In genomic region chr2:3558205-3559014, GRCh38 we compare ENCODE assay signal across 8 cellular contexts. TPM values are rescaled to one million over a fixed set of nuclear protein-coding genes. Genes with fewer than 3 reads are reported as not detected.
A peak's percentile ranks its signal among the peaks of the same experiment; 100 is the strongest.
DNase-seq lines count a peak whose midpoint lies in the region; ATAC-seq, FAIRE-seq and TF ChIP-seq lines count a peak whose summit lies in the region.

A gene with protein sequence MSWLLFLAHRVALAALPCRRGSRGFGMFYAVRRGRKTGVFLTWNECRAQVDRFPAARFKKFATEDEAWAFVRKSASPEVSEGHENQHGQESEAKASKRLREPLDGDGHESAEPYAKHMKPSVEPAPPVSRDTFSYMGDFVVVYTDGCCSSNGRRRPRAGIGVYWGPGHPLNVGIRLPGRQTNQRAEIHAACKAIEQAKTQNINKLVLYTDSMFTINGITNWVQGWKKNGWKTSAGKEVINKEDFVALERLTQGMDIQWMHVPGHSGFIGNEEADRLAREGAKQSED (minus strand): TSS chr2:3558333. CDS start chr2:3558260, 73 bp downstream.

- peak; percentile 95 for ATAC-seq in GM21528 (IDR thresholded peaks at IDR 0.05; ENCODE audit: low FRiP score, unreplicated experiment)
- peak; percentile 99 for ATAC-seq in IMR-90 (ENCODE audit: low read depth)

- TF ChIP-seq POLR2A in IMR-90 (IDR thresholded peaks at IDR 0.05; ENCODE audit: low read depth, low read length) (peak; percentile 96), endothelial cell of umbilical vein (IDR thresholded peaks at IDR 0.05; ENCODE audit: low read depth, low read length) (peak; percentile 90)

- POLR2A ChIA-PET in IMR-90 (lab: Charles Lee; ENCODE audit: unreplicated experiment) (interaction anchor here (0.7 kb wide), 1 partner anchor 173 kb away, joined by 3 read pairs; no protein-coding TSS in a partner anchor), endothelial cell of umbilical vein (lab: Charles Lee) (interaction anchor here (0.5 to 1.3 kb wide), 4 partner anchors 8 to 774 kb away, joined by 3 to 6 read pairs (median 4); no protein-coding TSS in a partner anchor)

- peak within 1 kb of the TSS; percentile 79 for H3K27ac ChIP-seq in IMR-90 (ENCODE audit: insufficient read depth, low read length)
- peak within 1 kb of the TSS; percentile 80 for H3K27ac ChIP-seq in endothelial cell of umbilical vein (ENCODE audit: insufficient read depth, low read depth, low read length)

- in situ Hi-C loops in IMR-90 (cut with MboI; ENCODE audit: low sequenced_read_pairs) = no loop called here

- H3K56ac ChIP-seq in IMR-90 (ENCODE audit: extremely low read depth, insufficient read depth, low read length) = peak within 1 kb of the TSS; percentile 95

- CTCF ChIA-PET in IMR-90 (lab: Yijun Ruan, JAX) = interaction anchor here (0.8 kb wide), 1 partner anchor 15 kb away, joined by 3 read pairs; no protein-coding TSS in a partner anchor
- CTCF ChIA-PET in endothelial cell of umbilical vein (lab: Charles Lee) = interaction anchor here (0.5 to 1.7 kb wide), 5 partner anchors 18 to 135 kb away, joined by 3 to 5 read pairs (median 4); partner anchors contain the start of gene ADI1

- H3K36me3 ChIP-seq in IMR-90 (ENCODE audit: control insufficient read depth, insufficient read depth, low read length) = peaks cover 18% of the 10 kb centered on the region
- peaks cover 8 to 20% of the 10 kb centered on the region in 2 experiments for H3K36me3 ChIP-seq in endothelial cell of umbilical vein (ENCODE audit: control insufficient read depth in 2 of 2, extremely low read depth in 1 of 2, insufficient read depth in 2 of 2, low read length in 2 of 2)

- H3K4me2 ChIP-seq in IMR-90 (ENCODE audit: low read depth, low read length) (peak within 1 kb of the TSS; percentile 99), endothelial cell of umbilical vein (ENCODE audit: insufficient read depth, low read length) (peak within 1 kb of the TSS; percentile 99)

- H2BK20ac ChIP-seq in IMR-90 (ENCODE audit: low read depth, low read length) = peak within 1 kb of the TSS; percentile 75; the same call in 1 of the 2 replicates

- H4K8ac ChIP-seq in IMR-90 (ENCODE audit: low read depth in 2 of 2, low read length in 2 of 2) = peak within 1 kb of the TSS; percentile 97 to 98

- peak within 1 kb of the TSS; percentile 25 for H3K18ac ChIP-seq in IMR-90 (ENCODE audit: low read depth, low read length)

- H3K4me1 ChIP-seq in IMR-90 (ENCODE audit: control insufficient read depth, insufficient read depth, low read length) = peaks cover 3% of the 10 kb centered on the region; the same call in 1 of the 2 replicates
- H3K4me1 ChIP-seq in endothelial cell of umbilical vein (ENCODE audit: control insufficient read depth, extremely low read depth, insufficient read depth, low read length) = peaks cover 15% of the 10 kb centered on the region

- H2AK9ac ChIP-seq in IMR-90 (replicated peaks; ENCODE audit: low read depth, low read length, poor library complexity) = peak within 1 kb of the TSS; percentile 96

- peak within 1 kb of the TSS; percentile 93 for H3K23ac ChIP-seq in IMR-90 (ENCODE audit: low read depth, low read length)

- H3K79me2 ChIP-seq in endothelial cell of umbilical vein (ENCODE audit: control insufficient read depth, insufficient read depth, low read length) = peaks cover 32% of the 10 kb centered on the region

- H3K27me3 ChIP-seq in IMR-90 (ENCODE audit: control insufficient read depth, insufficient read depth, low read length) (no peaks in the 10 kb centered on the region), endothelial cell of umbilical vein (ENCODE audit: control insufficient read depth in 2 of 2, insufficient read depth in 2 of 2, low read length in 2 of 2) (no peaks in the 10 kb centered on the region)

- peaks cover 30 to 50% of the 10 kb centered on the region in 2 experiments for H3K79me1 ChIP-seq in IMR-90 (ENCODE audit: low read depth in 1 of 2, low read length in 2 of 2)

- no TSS peak for BruUV-seq in IMR-90 (replicated peaks; lab: Mats Ljungman, UMichigan)
- TSS peak; percentile 77 for BruUV-seq in endothelial cell of umbilical vein (replicated peaks; lab: Mats Ljungman, UMichigan)

- H3K9ac ChIP-seq in IMR-90 (ENCODE audit: low read depth, low read length) = peak within 1 kb of the TSS; percentile 78
- H3K9ac ChIP-seq in endothelial cell of umbilical vein (replicated peaks; ENCODE audit: extremely low read depth, insufficient read depth, low read length) = peak within 1 kb of the TSS; percentile 94

- no peak for TF ChIP-seq RAD21 in IMR-90 (IDR thresholded peaks at IDR 0.05; ENCODE audit: low read length)

- peak within 1 kb of the TSS; percentile 61 for H2BK5ac ChIP-seq in IMR-90 (ENCODE audit: low read depth, low read length, poor library complexity, severe bottlenecking)

- peak within 1 kb of the TSS; percentile 97 for H2AFZ ChIP-seq in IMR-90 (replicated peaks; ENCODE audit: low read length, poor library complexity)
- H2AFZ ChIP-seq in endothelial cell of umbilical vein (ENCODE audit: low read depth, low read length) = peak within 1 kb of the TSS; percentile 82

- 1% methylated on average over 25 of the region's 67 CpGs; no CpG with 5 or more reads in 1 of the 2 experiments for WGBS in IMR-90 (ENCODE audit: extremely low coverage in 2 of 2, insufficient read length in 1 of 2), 2 experiments

- H2AK5ac ChIP-seq in IMR-90 (ENCODE audit: low read depth, low read length) = peak within 1 kb of the TSS; percentile 83

- H4K91ac ChIP-seq in IMR-90 (ENCODE audit: insufficient read depth, low read depth, low read length) = peak within 1 kb of the TSS; percentile 96

- intact Hi-C loops in IMR-90 (cut with micrococcal nuclease) = loop anchor here (1.0 to 2.0 kb wide), 4 partner anchors 17 to 93 kb away; partner anchors contain the start of gene RPS7
- intact Hi-C loops in endothelial cell of umbilical vein (cut with micrococcal nuclease) = loop anchor here (1.0 to 2.0 kb wide), 5 partner anchors 17 to 180 kb away; partner anchors contain the start of genes ADI1, RPS7 and TRAPPC12

- H3K4me3 ChIP-seq in IMR-90 (ENCODE audit: insufficient read depth, low read depth, low read length) (peak within 1 kb of the TSS; percentile 68), endothelial cell of umbilical vein (replicated peaks in 1 of 3; ENCODE audit: insufficient read depth in 1 of 3, low read depth in 1 of 3, low read length in 3 of 3) (peak within 1 kb of the TSS; percentile 65 to 96 (median 90))

- H2BK120ac ChIP-seq in IMR-90 (ENCODE audit: low read depth, low read length) = peak within 1 kb of the TSS; percentile 81

- peak within 1 kb of the TSS; percentile 46 for H4K5ac ChIP-seq in IMR-90 (ENCODE audit: low read depth, low read length)

- peak within 1 kb of the TSS; percentile 98 for H3K4ac ChIP-seq in IMR-90 (ENCODE audit: low read depth, low read length)

- peak within 1 kb of the TSS; percentile 62; the same call in 2 of the 3 replicates for H2BK15ac ChIP-seq in IMR-90 (ENCODE audit: low read depth, low read length)

- no peak for TF ChIP-seq CTCF in IMR-90 (conservative IDR thresholded peaks at IDR 0.05; ENCODE audit: low read depth, low read length)
- TF ChIP-seq CTCF in endothelial cell of umbilical vein (IDR thresholded peaks at IDR 0.05; ENCODE audit: extremely low read depth in 1 of 2, insufficient read depth in 1 of 2, low read depth in 1 of 2, low read length in 2 of 2) = no peak

- DNase-seq in DMS 273 (lab: John Stamatoyannopoulos, UW; ENCODE audit: unreplicated experiment) = peak; percentile 99
- peak; percentile 99 for DNase-seq in IMR-90
- peak; percentile 99 for DNase-seq in OCI-M1 (lab: John Stamatoyannopoulos, UW)
- DNase-seq in activated T-cell treated with anti-CD3 and anti-CD28 coated beads for 24 hours (ENCODE audit: low read depth) = peak; percentile 99
- DNase-seq in endothelial cell of umbilical vein (ENCODE audit: low read depth, low spot score) = peak; percentile 99
- DNase-seq in midbrain (lab: John Stamatoyannopoulos, UW) = peak; percentile 97
- peak; percentile 97 to 99 for DNase-seq in stimulated activated CD8-positive, alpha-beta memory T cell treated with anti-CD3 and anti-CD28 coated beads, Interleukin-2, amount 100 ng/mL, for 1 hour (ENCODE audit: low read depth in 2 of 2)

- H3K9me1 ChIP-seq in IMR-90 (ENCODE audit: insufficient read depth, low read length) = peaks cover 8% of the 10 kb centered on the region; the same call in 1 of the 2 replicates
- H3K9me1 ChIP-seq in endothelial cell of umbilical vein (replicated peaks; ENCODE audit: control insufficient read depth, extremely low read depth, insufficient read depth, low read length) = no peaks in the 10 kb centered on the region

- peak; percentile 98 for FAIRE-seq in endothelial cell of umbilical vein (lab: Jason Lieb, UNC)

- H4K20me1 ChIP-seq in IMR-90 (ENCODE audit: insufficient read depth, low read length) = no peaks in the 10 kb centered on the region
- no peaks in the 10 kb centered on the region for H4K20me1 ChIP-seq in endothelial cell of umbilical vein (replicated peaks; ENCODE audit: control insufficient read depth, extremely low read depth, insufficient read depth, low read length)

- H3K9me3 ChIP-seq in IMR-90 (ENCODE audit: control insufficient read depth, insufficient read depth, low read length) (no peaks in the 10 kb centered on the region), endothelial cell of umbilical vein (replicated peaks; ENCODE audit: control insufficient read depth, insufficient read depth, low read length) (no peaks in the 10 kb centered on the region)

- peak within 1 kb of the TSS; percentile 99 for H3K14ac ChIP-seq in IMR-90 (replicated peaks; ENCODE audit: low read depth, low read length)

- dilution Hi-C loops in IMR-90 (cut with HindIII; ENCODE audit: low sequenced_read_pairs, unreplicated experiment) = no loop called here
- dilution Hi-C loops in endothelial cell of umbilical vein (cut with MboI; ENCODE audit: extremely low pct_ligation_motif_present, low sequenced_read_pairs) = no loop called here

TF ChIP-seq in IMR-90, 13 proteins besides CTCF, POLR2A, EP300 and RAD21 (continues in another document):
- peak; percentile 94; the same call in 1 of the 2 replicates for TF ChIP-seq MXI1 (IDR thresholded peaks at IDR 0.05; ENCODE audit: borderline replicate concordance, low read depth, low read length)

TF ChIP-seq in endothelial cell of umbilical vein, 7 proteins besides CTCF, POLR2A, EP300 and RAD21 (continues in another document):
- TF ChIP-seq MYC (IDR thresholded peaks at IDR 0.05; ENCODE audit: low read depth, low read length) = peak; percentile 47

RNA-seq across cellular contexts. Expression of the gene that starts here (rescaled TPM):
- total RNA-seq in IMR-90 (2012; rRNA removed) (23.7 and 38.3 TPM in 2 replicates), endothelial cell of umbilical vein (30.8 and 31.4 TPM in 2 replicates)
- polyA plus RNA-seq in IMR-90 (2012; rRNA removed) (21.7 and 23.5 TPM in 2 replicates), endothelial cell of umbilical vein (8.3 and 12.8 TPM in 2 replicates)
- polyA plus RNA-seq in IMR-90 (2012; cell fraction: cytosol; rRNA removed) = 11.6 and 14.9 TPM in 2 replicates
- polyA plus RNA-seq in IMR-90 (2012; cell fraction: nucleus; rRNA removed; ENCODE audit: low replicate concordance) = 6.1 and 14.1 TPM in 2 replicates
- polyA plus RNA-seq in endothelial cell of umbilical vein (2011; cell fraction: cytosol; rRNA removed) = 15.5 and 17.7 TPM in 2 replicates
- 10.7 and 14.4 TPM in 2 replicates for polyA plus RNA-seq in endothelial cell of umbilical vein (2011; cell fraction: nucleus; rRNA removed)
- polyA plus RNA-seq in endothelial cell of umbilical vein (2012) = 26.7 and 36.1 TPM in 2 replicates
- 10.6 and 12.7 TPM in 2 replicates for polyA minus RNA-seq in endothelial cell of umbilical vein
- 16.5 TPM for polyA minus RNA-seq in endothelial cell of umbilical vein (2011; cell fraction: cytosol; rRNA and poly(A)+ RNA removed)
- polyA minus RNA-seq in endothelial cell of umbilical vein (2011; cell fraction: nucleus; rRNA and poly(A)+ RNA removed) = 6.1 and 6.9 TPM in 2 replicates

Comparison
In these comparisons a context has a peak if more than half of its experiments do, and no peak if none do; other contexts are left out.
1. Peak in every context shown above with its lines: DNase-seq, ATAC-seq, H3K4me3 ChIP-seq and H3K27ac ChIP-seq.